In the genomic region with DNA sequence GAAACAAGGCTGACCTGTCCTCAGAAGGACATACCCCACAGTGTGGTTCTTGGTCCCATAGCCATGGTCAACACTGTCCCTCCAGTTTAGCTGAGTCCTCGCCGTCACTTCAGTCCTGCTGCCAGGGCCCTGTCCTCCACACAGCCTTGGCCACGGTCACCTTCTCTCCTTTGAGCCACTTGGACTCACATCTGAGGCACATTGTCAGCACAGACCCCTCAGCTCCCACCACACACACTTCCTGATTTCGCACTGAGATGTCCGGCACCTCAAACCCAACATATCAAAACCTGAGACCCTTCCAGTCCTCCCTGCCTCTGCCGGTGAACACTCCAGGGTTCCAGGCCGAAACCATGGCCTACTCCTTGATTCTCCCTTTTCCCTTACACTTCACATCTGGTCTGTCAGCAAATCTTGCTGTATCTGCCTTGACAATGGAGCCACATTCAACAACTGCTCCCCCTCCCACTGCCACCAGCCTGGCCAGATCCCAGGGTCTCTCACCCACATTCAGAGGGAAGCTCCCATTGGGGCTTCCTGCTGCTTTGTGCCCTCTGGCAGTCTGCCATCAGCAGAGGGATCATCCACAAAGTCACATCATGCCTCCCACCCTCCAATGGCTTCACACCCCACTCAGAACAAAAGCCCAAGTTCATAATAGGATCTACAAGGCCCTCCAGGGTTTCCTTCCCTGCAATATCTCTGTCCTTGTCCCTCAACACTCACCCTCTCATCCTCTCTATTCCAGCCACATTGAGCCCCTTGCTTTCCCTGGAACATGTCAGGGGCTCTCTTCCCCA, we compare ENCODE assay signal across 2 cellular contexts.
TF ChIP-seq lines count a peak whose summit lies in the region.

No MANE protein-coding gene starts in this region.

TF ChIP-seq in GM23338, 12 proteins besides CTCF, POLR2A, EP300 and RAD21 (continued from another document):
- TF ChIP-seq, protein P1, sequence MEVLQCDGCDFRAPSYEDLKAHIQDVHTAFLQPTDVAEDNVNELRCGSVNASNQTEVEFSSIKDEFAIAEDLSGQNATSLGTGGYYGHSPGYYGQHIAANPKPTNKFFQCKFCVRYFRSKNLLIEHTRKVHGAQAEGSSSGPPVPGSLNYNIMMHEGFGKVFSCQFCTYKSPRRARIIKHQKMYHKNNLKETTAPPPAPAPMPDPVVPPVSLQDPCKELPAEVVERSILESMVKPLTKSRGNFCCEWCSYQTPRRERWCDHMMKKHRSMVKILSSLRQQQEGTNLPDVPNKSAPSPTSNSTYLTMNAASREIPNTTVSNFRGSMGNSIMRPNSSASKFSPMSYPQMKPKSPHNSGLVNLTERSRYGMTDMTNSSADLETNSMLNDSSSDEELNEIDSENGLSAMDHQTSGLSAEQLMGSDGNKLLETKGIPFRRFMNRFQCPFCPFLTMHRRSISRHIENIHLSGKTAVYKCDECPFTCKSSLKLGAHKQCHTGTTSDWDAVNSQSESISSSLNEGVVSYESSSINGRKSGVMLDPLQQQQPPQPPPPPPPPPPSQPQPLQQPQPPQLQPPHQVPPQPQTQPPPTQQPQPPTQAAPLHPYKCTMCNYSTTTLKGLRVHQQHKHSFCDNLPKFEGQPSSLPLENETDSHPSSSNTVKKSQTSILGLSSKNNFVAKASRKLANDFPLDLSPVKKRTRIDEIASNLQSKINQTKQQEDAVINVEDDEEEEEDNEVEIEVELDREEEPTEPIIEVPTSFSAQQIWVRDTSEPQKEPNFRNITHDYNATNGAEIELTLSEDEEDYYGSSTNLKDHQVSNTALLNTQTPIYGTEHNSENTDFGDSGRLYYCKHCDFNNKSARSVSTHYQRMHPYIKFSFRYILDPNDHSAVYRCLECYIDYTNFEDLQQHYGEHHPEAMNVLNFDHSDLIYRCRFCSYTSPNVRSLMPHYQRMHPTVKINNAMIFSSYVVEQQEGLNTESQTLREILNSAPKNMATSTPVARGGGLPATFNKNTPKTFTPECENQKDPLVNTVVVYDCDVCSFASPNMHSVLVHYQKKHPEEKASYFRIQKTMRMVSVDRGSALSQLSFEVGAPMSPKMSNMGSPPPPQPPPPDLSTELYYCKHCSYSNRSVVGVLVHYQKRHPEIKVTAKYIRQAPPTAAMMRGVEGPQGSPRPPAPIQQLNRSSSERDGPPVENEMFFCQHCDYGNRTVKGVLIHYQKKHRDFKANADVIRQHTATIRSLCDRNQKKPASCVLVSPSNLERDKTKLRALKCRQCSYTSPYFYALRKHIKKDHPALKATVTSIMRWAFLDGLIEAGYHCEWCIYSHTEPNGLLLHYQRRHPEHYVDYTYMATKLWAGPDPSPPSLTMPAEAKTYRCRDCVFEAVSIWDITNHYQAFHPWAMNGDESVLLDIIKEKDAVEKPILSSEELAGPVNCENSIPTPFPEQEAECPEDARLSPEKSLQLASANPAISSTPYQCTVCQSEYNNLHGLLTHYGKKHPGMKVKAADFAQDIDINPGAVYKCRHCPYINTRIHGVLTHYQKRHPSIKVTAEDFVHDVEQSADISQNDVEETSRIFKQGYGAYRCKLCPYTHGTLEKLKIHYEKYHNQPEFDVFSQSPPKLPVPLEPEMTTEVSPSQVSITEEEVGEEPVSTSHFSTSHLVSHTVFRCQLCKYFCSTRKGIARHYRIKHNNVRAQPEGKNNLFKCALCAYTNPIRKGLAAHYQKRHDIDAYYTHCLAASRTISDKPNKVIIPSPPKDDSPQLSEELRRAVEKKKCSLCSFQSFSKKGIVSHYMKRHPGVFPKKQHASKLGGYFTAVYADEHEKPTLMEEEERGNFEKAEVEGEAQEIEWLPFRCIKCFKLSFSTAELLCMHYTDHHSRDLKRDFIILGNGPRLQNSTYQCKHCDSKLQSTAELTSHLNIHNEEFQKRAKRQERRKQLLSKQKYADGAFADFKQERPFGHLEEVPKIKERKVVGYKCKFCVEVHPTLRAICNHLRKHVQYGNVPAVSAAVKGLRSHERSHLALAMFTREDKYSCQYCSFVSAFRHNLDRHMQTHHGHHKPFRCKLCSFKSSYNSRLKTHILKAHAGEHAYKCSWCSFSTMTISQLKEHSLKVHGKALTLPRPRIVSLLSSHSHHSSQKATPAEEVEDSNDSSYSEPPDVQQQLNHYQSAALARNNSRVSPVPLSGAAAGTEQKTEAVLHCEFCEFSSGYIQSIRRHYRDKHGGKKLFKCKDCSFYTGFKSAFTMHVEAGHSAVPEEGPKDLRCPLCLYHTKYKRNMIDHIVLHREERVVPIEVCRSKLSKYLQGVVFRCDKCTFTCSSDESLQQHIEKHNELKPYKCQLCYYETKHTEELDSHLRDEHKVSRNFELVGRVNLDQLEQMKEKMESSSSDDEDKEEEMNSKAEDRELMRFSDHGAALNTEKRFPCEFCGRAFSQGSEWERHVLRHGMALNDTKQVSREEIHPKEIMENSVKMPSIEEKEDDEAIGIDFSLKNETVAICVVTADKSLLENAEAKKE (CRISPR knock-in tag; IDR thresholded peaks at IDR 0.05), result no peak
- TF ChIP-seq EZH2phosphoT487 (IDR thresholded peaks at IDR 0.05; ENCODE audit: unreplicated experiment) (no peak), POLR2AphosphoS5 (IDR thresholded peaks at IDR 0.05; ENCODE audit: low read depth) (no peak), NANOG (IDR thresholded peaks at IDR 0.05; ENCODE audit: borderline replicate concordance) (no peak), ZNF114 (CRISPR knock-in tag; IDR thresholded peaks at IDR 0.05) (no peak)
- TF ChIP-seq, protein P2, sequence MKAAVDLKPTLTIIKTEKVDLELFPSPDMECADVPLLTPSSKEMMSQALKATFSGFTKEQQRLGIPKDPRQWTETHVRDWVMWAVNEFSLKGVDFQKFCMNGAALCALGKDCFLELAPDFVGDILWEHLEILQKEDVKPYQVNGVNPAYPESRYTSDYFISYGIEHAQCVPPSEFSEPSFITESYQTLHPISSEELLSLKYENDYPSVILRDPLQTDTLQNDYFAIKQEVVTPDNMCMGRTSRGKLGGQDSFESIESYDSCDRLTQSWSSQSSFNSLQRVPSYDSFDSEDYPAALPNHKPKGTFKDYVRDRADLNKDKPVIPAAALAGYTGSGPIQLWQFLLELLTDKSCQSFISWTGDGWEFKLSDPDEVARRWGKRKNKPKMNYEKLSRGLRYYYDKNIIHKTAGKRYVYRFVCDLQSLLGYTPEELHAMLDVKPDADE (IDR thresholded peaks at IDR 0.05), result no peak
- TF ChIP-seq, protein P3, sequence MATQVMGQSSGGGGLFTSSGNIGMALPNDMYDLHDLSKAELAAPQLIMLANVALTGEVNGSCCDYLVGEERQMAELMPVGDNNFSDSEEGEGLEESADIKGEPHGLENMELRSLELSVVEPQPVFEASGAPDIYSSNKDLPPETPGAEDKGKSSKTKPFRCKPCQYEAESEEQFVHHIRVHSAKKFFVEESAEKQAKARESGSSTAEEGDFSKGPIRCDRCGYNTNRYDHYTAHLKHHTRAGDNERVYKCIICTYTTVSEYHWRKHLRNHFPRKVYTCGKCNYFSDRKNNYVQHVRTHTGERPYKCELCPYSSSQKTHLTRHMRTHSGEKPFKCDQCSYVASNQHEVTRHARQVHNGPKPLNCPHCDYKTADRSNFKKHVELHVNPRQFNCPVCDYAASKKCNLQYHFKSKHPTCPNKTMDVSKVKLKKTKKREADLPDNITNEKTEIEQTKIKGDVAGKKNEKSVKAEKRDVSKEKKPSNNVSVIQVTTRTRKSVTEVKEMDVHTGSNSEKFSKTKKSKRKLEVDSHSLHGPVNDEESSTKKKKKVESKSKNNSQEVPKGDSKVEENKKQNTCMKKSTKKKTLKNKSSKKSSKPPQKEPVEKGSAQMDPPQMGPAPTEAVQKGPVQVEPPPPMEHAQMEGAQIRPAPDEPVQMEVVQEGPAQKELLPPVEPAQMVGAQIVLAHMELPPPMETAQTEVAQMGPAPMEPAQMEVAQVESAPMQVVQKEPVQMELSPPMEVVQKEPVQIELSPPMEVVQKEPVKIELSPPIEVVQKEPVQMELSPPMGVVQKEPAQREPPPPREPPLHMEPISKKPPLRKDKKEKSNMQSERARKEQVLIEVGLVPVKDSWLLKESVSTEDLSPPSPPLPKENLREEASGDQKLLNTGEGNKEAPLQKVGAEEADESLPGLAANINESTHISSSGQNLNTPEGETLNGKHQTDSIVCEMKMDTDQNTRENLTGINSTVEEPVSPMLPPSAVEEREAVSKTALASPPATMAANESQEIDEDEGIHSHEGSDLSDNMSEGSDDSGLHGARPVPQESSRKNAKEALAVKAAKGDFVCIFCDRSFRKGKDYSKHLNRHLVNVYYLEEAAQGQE (IDR thresholded peaks at IDR 0.05; ENCODE audit: unreplicated experiment), result no peak

TF ChIP-seq in WTC11, 78 proteins besides CTCF, POLR2A, EP300 and RAD21 (continued from another document):
- TF ChIP-seq, protein P4, sequence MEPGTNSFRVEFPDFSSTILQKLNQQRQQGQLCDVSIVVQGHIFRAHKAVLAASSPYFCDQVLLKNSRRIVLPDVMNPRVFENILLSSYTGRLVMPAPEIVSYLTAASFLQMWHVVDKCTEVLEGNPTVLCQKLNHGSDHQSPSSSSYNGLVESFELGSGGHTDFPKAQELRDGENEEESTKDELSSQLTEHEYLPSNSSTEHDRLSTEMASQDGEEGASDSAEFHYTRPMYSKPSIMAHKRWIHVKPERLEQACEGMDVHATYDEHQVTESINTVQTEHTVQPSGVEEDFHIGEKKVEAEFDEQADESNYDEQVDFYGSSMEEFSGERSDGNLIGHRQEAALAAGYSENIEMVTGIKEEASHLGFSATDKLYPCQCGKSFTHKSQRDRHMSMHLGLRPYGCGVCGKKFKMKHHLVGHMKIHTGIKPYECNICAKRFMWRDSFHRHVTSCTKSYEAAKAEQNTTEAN (CRISPR knock-in tag; IDR thresholded peaks at IDR 0.05), result no peak
- no peak for TF ChIP-seq ZNF423 (CRISPR knock-in tag; IDR thresholded peaks at IDR 0.05)
- no peak for TF ChIP-seq JUN (CRISPR knock-in tag; IDR thresholded peaks at IDR 0.05)
- no peak for TF ChIP-seq ZNF138 (CRISPR knock-in tag; conservative IDR thresholded peaks at IDR 0.05)
- no peak for TF ChIP-seq GRHL2 (CRISPR knock-in tag; IDR thresholded peaks at IDR 0.05; ENCODE audit: insufficient replicate concordance, severe bottlenecking)
- TF ChIP-seq TP53 (CRISPR knock-in tag; IDR thresholded peaks at IDR 0.05), result no peak
- no peak for TF ChIP-seq NR2C2 (CRISPR knock-in tag; IDR thresholded peaks at IDR 0.05)
- TF ChIP-seq, protein P5, sequence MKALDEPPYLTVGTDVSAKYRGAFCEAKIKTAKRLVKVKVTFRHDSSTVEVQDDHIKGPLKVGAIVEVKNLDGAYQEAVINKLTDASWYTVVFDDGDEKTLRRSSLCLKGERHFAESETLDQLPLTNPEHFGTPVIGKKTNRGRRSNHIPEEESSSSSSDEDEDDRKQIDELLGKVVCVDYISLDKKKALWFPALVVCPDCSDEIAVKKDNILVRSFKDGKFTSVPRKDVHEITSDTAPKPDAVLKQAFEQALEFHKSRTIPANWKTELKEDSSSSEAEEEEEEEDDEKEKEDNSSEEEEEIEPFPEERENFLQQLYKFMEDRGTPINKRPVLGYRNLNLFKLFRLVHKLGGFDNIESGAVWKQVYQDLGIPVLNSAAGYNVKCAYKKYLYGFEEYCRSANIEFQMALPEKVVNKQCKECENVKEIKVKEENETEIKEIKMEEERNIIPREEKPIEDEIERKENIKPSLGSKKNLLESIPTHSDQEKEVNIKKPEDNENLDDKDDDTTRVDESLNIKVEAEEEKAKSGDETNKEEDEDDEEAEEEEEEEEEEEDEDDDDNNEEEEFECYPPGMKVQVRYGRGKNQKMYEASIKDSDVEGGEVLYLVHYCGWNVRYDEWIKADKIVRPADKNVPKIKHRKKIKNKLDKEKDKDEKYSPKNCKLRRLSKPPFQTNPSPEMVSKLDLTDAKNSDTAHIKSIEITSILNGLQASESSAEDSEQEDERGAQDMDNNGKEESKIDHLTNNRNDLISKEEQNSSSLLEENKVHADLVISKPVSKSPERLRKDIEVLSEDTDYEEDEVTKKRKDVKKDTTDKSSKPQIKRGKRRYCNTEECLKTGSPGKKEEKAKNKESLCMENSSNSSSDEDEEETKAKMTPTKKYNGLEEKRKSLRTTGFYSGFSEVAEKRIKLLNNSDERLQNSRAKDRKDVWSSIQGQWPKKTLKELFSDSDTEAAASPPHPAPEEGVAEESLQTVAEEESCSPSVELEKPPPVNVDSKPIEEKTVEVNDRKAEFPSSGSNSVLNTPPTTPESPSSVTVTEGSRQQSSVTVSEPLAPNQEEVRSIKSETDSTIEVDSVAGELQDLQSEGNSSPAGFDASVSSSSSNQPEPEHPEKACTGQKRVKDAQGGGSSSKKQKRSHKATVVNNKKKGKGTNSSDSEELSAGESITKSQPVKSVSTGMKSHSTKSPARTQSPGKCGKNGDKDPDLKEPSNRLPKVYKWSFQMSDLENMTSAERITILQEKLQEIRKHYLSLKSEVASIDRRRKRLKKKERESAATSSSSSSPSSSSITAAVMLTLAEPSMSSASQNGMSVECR (CRISPR knock-in tag; IDR thresholded peaks at IDR 0.05; ENCODE audit: borderline replicate concordance), result no peak
- no peak for TF ChIP-seq ATF1 (CRISPR knock-in tag; IDR thresholded peaks at IDR 0.05)
- no peak for TF ChIP-seq FOXK1 (CRISPR knock-in tag; IDR thresholded peaks at IDR 0.05)
